In genomic region chr17:79821331-79822095, GRCh38 we compare ENCODE assay signal across 1 cellular context.
TF ChIP-seq lines count a peak whose summit lies in the region.

No MANE protein-coding gene starts in this region.

TF ChIP-seq in HepG2, 621 proteins besides CTCF, POLR2A, EP300 and RAD21 (continued from another document and continues in another):
- TF ChIP-seq, protein P1, sequence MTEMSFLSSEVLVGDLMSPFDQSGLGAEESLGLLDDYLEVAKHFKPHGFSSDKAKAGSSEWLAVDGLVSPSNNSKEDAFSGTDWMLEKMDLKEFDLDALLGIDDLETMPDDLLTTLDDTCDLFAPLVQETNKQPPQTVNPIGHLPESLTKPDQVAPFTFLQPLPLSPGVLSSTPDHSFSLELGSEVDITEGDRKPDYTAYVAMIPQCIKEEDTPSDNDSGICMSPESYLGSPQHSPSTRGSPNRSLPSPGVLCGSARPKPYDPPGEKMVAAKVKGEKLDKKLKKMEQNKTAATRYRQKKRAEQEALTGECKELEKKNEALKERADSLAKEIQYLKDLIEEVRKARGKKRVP (CRISPR knock-in tag; IDR thresholded peaks at IDR 0.05), result no peak
- no peak; the same call in 1 of the 2 replicates for TF ChIP-seq BCL3 (CRISPR knock-in tag; IDR thresholded peaks at IDR 0.05)
- TF ChIP-seq, protein P2, sequence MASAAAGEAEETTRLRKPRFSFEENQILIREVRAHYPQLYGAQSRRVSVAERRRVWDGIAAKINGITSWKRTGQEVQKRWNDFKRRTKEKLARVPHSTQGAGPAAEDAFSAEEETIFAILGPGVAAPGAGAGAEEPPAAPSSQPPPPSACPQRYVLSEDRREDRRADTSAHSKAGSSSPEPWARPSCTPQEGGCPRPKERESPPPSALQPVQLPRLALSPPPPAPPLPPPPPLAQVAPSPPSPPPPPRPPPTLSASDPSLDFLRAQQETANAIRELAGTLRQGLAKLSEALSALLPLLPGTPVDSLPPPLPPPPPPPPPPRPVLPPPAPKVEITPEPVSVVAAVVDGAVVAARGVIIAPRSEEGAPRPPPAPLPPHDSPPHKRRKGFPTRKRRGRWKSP (CRISPR knock-in tag; IDR thresholded peaks at IDR 0.05), result peak; percentile 84; the same call in 1 of the 2 replicates
- TF ChIP-seq NFRKB (IDR thresholded peaks at IDR 0.05), result no peak
- TF ChIP-seq, protein P3, sequence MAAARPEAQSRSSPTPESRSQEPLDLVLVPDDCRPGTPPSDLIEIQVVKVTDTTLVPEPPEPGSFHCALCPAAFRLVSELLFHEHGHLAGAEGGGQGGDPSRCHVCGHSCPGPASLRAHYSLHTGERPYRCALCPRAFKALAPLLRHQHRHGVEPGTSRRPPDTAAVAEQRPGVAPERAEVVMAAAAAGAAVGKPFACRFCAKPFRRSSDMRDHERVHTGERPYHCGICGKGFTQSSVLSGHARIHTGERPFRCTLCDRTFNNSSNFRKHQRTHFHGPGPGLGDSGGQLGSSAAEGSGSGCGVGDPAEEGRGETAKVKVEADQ (CRISPR knock-in tag; IDR thresholded peaks at IDR 0.05; ENCODE audit: borderline replicate concordance), result no peak
- peak; percentile 60; the same call in 1 of the 2 replicates for TF ChIP-seq EED (CRISPR knock-in tag; IDR thresholded peaks at IDR 0.05)
- peak; percentile 99 for TF ChIP-seq FOXP4 (CRISPR knock-in tag; IDR thresholded peaks at IDR 0.05)
- TF ChIP-seq RAD51 (IDR thresholded peaks at IDR 0.05; ENCODE audit: borderline replicate concordance), result no peak
- TF ChIP-seq SOX5 (CRISPR knock-in tag; IDR thresholded peaks at IDR 0.05; ENCODE audit: borderline replicate concordance), result peak; percentile 85
- no peak for TF ChIP-seq IKZF1 (IDR thresholded peaks at IDR 0.05)
- TF ChIP-seq NBN (conservative IDR thresholded peaks at IDR 0.05), result no peak
- no peak for TF ChIP-seq DR1 (CRISPR knock-in tag; IDR thresholded peaks at IDR 0.05)
- no peak for TF ChIP-seq ZFP41 (CRISPR knock-in tag; IDR thresholded peaks at IDR 0.05; ENCODE audit: borderline replicate concordance)
- TF ChIP-seq NR2F2 (IDR thresholded peaks at IDR 0.05; ENCODE audit: borderline replicate concordance, low read depth), result peak; percentile 87
- TF ChIP-seq, protein P4, sequence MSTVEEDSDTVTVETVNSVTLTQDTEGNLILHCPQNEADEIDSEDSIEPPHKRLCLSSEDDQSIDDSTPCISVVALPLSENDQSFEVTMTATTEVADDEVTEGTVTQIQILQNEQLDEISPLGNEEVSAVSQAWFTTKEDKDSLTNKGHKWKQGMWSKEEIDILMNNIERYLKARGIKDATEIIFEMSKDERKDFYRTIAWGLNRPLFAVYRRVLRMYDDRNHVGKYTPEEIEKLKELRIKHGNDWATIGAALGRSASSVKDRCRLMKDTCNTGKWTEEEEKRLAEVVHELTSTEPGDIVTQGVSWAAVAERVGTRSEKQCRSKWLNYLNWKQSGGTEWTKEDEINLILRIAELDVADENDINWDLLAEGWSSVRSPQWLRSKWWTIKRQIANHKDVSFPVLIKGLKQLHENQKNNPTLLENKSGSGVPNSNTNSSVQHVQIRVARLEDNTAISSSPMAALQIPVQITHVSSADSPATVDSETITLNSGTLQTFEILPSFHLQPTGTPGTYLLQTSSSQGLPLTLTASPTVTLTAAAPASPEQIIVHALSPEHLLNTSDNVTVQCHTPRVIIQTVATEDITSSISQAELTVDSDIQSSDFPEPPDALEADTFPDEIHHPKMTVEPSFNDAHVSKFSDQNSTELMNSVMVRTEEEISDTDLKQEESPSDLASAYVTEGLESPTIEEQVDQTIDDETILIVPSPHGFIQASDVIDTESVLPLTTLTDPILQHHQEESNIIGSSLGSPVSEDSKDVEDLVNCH (CRISPR knock-in tag; IDR thresholded peaks at IDR 0.05), result no peak
- no peak for TF ChIP-seq NONO (IDR thresholded peaks at IDR 0.05)
- peak; percentile 65 for TF ChIP-seq NONO (CRISPR knock-in tag; conservative IDR thresholded peaks at IDR 0.05)
- peak; percentile 86; the same call in 1 of the 2 replicates for TF ChIP-seq MEF2D (CRISPR knock-in tag; IDR thresholded peaks at IDR 0.05)
- peak; percentile 92 for TF ChIP-seq ZNF205 (CRISPR knock-in tag; IDR thresholded peaks at IDR 0.05)
- no peak for TF ChIP-seq CENPT (CRISPR knock-in tag; IDR thresholded peaks at IDR 0.05; ENCODE audit: low read depth)
- TF ChIP-seq ZNF24 (IDR thresholded peaks at IDR 0.05), result no peak
- no peak for TF ChIP-seq ARID2 (CRISPR knock-in tag; IDR thresholded peaks at IDR 0.05; ENCODE audit: borderline replicate concordance)
- no peak for TF ChIP-seq ZNF597 (CRISPR knock-in tag; IDR thresholded peaks at IDR 0.05)
- TF ChIP-seq ZBTB25 (CRISPR knock-in tag; IDR thresholded peaks at IDR 0.05), result peak; percentile 92
- TF ChIP-seq, protein P5, sequence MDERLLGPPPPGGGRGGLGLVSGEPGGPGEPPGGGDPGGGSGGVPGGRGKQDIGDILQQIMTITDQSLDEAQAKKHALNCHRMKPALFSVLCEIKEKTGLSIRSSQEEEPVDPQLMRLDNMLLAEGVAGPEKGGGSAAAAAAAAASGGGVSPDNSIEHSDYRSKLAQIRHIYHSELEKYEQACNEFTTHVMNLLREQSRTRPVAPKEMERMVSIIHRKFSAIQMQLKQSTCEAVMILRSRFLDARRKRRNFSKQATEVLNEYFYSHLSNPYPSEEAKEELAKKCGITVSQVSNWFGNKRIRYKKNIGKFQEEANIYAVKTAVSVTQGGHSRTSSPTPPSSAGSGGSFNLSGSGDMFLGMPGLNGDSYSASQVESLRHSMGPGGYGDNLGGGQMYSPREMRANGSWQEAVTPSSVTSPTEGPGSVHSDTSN (CRISPR knock-in tag; IDR thresholded peaks at IDR 0.05), result no peak; the same call in 1 of the 2 replicates
- TF ChIP-seq, protein P6, sequence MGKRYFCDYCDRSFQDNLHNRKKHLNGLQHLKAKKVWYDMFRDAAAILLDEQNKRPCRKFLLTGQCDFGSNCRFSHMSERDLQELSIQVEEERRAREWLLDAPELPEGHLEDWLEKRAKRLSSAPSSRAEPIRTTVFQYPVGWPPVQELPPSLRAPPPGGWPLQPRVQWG (CRISPR knock-in tag; IDR thresholded peaks at IDR 0.05; ENCODE audit: borderline replicate concordance, low read depth), result no peak
- TF ChIP-seq PAF1 (CRISPR knock-in tag; IDR thresholded peaks at IDR 0.05), result no peak
- TF ChIP-seq STAT6 (CRISPR knock-in tag; IDR thresholded peaks at IDR 0.05; ENCODE audit: borderline replicate concordance), result no peak
- TF ChIP-seq MEIS2 (CRISPR knock-in tag; IDR thresholded peaks at IDR 0.05), result peak; percentile 76; the same call in 1 of the 2 replicates
- TF ChIP-seq ELF4 (CRISPR knock-in tag; IDR thresholded peaks at IDR 0.05; ENCODE audit: borderline replicate concordance), result no peak
- peak; percentile 72; the same call in 1 of the 2 replicates for TF ChIP-seq SALL2 (CRISPR knock-in tag; IDR thresholded peaks at IDR 0.05)
- TF ChIP-seq, protein P7, sequence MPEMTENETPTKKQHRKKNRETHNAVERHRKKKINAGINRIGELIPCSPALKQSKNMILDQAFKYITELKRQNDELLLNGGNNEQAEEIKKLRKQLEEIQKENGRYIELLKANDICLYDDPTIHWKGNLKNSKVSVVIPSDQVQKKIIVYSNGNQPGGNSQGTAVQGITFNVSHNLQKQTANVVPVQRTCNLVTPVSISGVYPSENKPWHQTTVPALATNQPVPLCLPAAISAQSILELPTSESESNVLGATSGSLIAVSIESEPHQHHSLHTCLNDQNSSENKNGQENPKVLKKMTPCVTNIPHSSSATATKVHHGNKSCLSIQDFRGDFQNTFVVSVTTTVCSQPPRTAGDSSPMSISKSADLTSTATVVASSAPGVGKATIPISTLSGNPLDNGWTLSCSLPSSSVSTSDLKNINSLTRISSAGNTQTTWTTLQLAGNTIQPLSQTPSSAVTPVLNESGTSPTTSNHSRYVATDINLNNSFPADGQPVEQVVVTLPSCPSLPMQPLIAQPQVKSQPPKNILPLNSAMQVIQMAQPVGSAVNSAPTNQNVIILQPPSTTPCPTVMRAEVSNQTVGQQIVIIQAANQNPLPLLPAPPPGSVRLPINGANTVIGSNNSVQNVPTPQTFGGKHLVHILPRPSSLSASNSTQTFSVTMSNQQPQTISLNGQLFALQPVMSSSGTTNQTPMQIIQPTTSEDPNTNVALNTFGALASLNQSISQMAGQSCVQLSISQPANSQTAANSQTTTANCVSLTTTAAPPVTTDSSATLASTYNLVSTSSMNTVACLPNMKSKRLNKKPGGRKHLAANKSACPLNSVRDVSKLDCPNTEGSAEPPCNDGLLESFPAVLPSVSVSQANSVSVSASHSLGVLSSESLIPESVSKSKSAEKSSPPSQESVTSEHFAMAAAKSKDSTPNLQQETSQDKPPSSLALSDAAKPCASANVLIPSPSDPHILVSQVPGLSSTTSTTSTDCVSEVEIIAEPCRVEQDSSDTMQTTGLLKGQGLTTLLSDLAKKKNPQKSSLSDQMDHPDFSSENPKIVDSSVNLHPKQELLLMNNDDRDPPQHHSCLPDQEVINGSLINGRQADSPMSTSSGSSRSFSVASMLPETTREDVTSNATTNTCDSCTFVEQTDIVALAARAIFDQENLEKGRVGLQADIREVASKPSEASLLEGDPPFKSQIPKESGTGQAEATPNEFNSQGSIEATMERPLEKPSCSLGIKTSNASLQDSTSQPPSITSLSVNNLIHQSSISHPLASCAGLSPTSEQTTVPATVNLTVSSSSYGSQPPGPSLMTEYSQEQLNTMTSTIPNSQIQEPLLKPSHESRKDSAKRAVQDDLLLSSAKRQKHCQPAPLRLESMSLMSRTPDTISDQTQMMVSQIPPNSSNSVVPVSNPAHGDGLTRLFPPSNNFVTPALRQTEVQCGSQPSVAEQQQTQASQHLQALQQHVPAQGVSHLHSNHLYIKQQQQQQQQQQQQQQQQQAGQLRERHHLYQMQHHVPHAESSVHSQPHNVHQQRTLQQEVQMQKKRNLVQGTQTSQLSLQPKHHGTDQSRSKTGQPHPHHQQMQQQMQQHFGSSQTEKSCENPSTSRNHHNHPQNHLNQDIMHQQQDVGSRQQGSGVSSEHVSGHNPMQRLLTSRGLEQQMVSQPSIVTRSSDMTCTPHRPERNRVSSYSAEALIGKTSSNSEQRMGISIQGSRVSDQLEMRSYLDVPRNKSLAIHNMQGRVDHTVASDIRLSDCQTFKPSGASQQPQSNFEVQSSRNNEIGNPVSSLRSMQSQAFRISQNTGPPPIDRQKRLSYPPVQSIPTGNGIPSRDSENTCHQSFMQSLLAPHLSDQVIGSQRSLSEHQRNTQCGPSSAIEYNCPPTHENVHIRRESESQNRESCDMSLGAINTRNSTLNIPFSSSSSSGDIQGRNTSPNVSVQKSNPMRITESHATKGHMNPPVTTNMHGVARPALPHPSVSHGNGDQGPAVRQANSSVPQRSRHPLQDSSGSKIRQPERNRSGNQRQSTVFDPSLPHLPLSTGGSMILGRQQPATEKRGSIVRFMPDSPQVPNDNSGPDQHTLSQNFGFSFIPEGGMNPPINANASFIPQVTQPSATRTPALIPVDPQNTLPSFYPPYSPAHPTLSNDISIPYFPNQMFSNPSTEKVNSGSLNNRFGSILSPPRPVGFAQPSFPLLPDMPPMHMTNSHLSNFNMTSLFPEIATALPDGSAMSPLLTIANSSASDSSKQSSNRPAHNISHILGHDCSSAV (CRISPR knock-in tag; IDR thresholded peaks at IDR 0.05; ENCODE audit: borderline replicate concordance), result no peak
- TF ChIP-seq SMARCE1 (IDR thresholded peaks at IDR 0.05; ENCODE audit: borderline replicate concordance), result no peak
